Comparison of ENCODE assay signal across 30 cellular contexts in genomic region chr16:66467611-66468010, GRCh38. TPM values are rescaled to one million over a fixed set of nuclear protein-coding genes. Genes with fewer than 3 reads are reported as not detected.
"Had no signal": no experiment of that assay in that cellular context is flagged by ENCODE, and none has a peak within 500 bp of the region (broad histone marks: within the 10 kb centered on the region; RNA-seq: fewer than 3 reads in every experiment).

No MANE protein-coding gene starts in this region.

- DNase-seq: hypothalamus; immature natural killer cell; kidney; left colon; left lung; lower lobe of right lung; mammary epithelial cell; mesenchymal stem cell; naive B cell; natural killer cell; nephron progenitor cell; occipital lobe; right cardiac atrium; stimulated activated CD4-positive, alpha-beta T cell treated with anti-CD3 and anti-CD28 coated beads, Interleukin-12 subunit alpha, Interleukin-12 subunit beta, amount 100 ng/mL, for 4 hours; stimulated activated CD4-positive, alpha-beta T cell treated with anti-CD3 and anti-CD28 coated beads, Interleukin-15, amount 100 ng/mL, for 24 hours; stimulated activated CD4-positive, alpha-beta T cell treated with anti-CD3 and anti-CD28 coated beads, Interleukin-2, amount 100 ng/mL, for 24 hours; stimulated activated CD4-positive, alpha-beta T cell treated with anti-CD3 and anti-CD28 coated beads, Interleukin-4, amount 100 ng/mL, for 24 hours; stimulated activated naive CD4-positive, alpha-beta T cell had no signal

- H3K4me1 ChIP-seq: left lung, lower lobe of right lung, neural progenitor cell, suprapubic skin, tibial artery, vagina had no signal

- ATAC-seq: left colon; left lung; lower lobe of right lung; natural killer cell; right cardiac atrium; stimulated activated effector memory CD8-positive, alpha-beta T cell treated with anti-CD3 and anti-CD28 coated beads, Interleukin-12 subunit alpha, Interleukin-12 subunit beta, amount 100 ng/mL, for 72 hours had no signal

- H3K4me3 ChIP-seq: left lung, lower lobe of right lung, neural progenitor cell, ovary, smooth muscle cell, suprapubic skin, thoracic aorta, tibial artery, vagina had no signal

- H3K27ac ChIP-seq: left lung, lower lobe of right lung, neural progenitor cell, neutrophil, ovary, suprapubic skin, thoracic aorta, tibial artery, vagina had no signal

- H3K27me3 ChIP-seq: left lung, ovary, suprapubic skin, tibial artery, vagina had no signal

- H3K9me3 ChIP-seq: left lung, lower lobe of right lung, neutrophil, ovary, suprapubic skin, tibial artery had no signal

- H3K36me3 ChIP-seq: left lung, lower lobe of right lung, neural progenitor cell, neutrophil, ovary, suprapubic skin, thoracic aorta, vagina had no signal

RNA-seq across cellular contexts. Expression of gene BEAN1, which starts 40.5 kb away (rescaled TPM):
- total RNA-seq: left colon, mononuclear cell, natural killer cell, progenitor cell of endocrine pancreas, skeletal muscle tissue, vagina had no signal
